21 cellular contexts compared by ENCODE assay signal in the genomic region with DNA sequence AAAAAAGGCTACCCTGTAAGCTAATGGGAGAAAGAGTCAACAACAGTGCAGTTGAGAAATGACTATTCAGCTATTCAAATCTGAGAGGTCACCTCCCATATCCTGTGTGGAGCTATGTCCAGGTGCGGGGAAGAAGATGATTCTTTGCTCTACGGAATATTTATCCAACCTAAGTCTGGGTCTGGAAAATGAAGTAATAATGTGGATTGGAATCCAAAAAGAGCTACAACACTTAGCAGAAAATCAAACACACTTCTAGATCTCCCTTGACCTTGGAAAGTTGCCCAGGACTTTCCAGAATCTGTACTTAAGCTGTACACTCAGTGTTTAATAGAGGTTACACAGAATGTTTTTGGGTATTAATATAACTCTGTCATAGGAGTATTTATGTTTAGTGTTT.
DNase-seq lines count a peak whose midpoint lies in the region; ATAC-seq and TF ChIP-seq lines count a peak whose summit lies in the region.
"Had no signal": no experiment of that assay in that cellular context is flagged by ENCODE, and none has a peak within 500 bp of the region (broad histone marks: within the 10 kb centered on the region; RNA-seq: fewer than 3 reads in every experiment).

No MANE protein-coding gene starts in this region.

- H3K27me3 ChIP-seq in adrenal gland, result no peaks in the 10 kb centered on the region
- H3K27me3 ChIP-seq: colonic mucosa, ovary, sigmoid colon had no signal

- DNase-seq in HFF-Myc (ENCODE audit: extremely low read depth, low read depth) (peak; percentile 7), adrenal gland (peak in 5 of 7 donors; percentile 20 to 50 (median 43)), fibroblast of pulmonary artery (ENCODE audit: low read depth) (peak; percentile 54), renal cortical epithelial cell (ENCODE audit: low read depth) (peak; percentile 47), HEK293T (ENCODE audit: extremely low spot score) (no peak), ureter (ENCODE audit: low spot score) (no peak), activated gamma-delta T cell treated with Interleukin-2 at 50 U/mL for 16 hours (no peak)
- DNase-seq: activated CD4-positive, alpha-beta memory T cell treated with anti-CD3 and anti-CD28 coated beads for 36 hours; CD4-positive, alpha-beta memory T cell; colonic mucosa; hippocampal formation; mammary epithelial cell; naive B cell; NCI-H1105 treated with DMSO at 0.1 percent for 48 hours; NCI-H524; ovary; sigmoid colon had no signal

- H3K4me1 ChIP-seq in adrenal gland (replicated peaks in 1 of 2), result peaks cover 0 to 4% of the 10 kb centered on the region in 2 donors
- H3K4me1 ChIP-seq: colonic mucosa had no signal

- POLR2A ChIA-PET in HEK293T (lab: Yijun Ruan, JAX), result no interaction called here

- no peak for TF ChIP-seq CTCF in HFF-Myc (IDR thresholded peaks at IDR 0.05; ENCODE audit: low read depth, low read length, missing control alignments)
- no peak for TF ChIP-seq CTCF in adrenal gland (IDR thresholded peaks at IDR 0.05)
- no peak for TF ChIP-seq CTCF in fibroblast of pulmonary artery (IDR thresholded peaks at IDR 0.05; ENCODE audit: low read length, missing control alignments)

- TF ChIP-seq POLR2A in adrenal gland (IDR thresholded peaks at IDR 0.05) (no peak), GM18505 (IDR thresholded peaks at IDR 0.05; ENCODE audit: borderline replicate concordance, extremely low read depth, insufficient read depth, insufficient read length) (no peak)

- H3K9me3 ChIP-seq in adrenal gland (replicated peaks in 1 of 3), result no peaks in the 10 kb centered on the region
- H3K9me3 ChIP-seq: colonic mucosa, ovary, sigmoid colon, thoracic aorta had no signal

- CTCF ChIA-PET in HEK293T (lab: Yijun Ruan, JAX), result no interaction called here

- no peaks in the 10 kb centered on the region for H3K36me3 ChIP-seq in adrenal gland (replicated peaks in 1 of 2)
- H3K36me3 ChIP-seq: colonic mucosa, ovary, sigmoid colon, thoracic aorta had no signal

- intact Hi-C loops in adrenal gland (cut with DNase I), result no loop called here

- 77 to 89% (median 88%) methylated on average over 2 of the region's 2 CpGs for WGBS in adrenal gland, 4 donors

- H3K4me3 ChIP-seq in HFF-Myc (replicated peaks; ENCODE audit: low read depth, low read length) (no peak overlapping the region), adrenal gland (no peak overlapping the region), fibroblast of pulmonary artery (replicated peaks; ENCODE audit: low read depth, low read length) (no peak overlapping the region)
- H3K4me3 ChIP-seq: colonic mucosa, ovary, sigmoid colon, SK-N-MC, thoracic aorta had no signal

- no peak overlapping the region for H3K27ac ChIP-seq in adrenal gland
- H3K27ac ChIP-seq: colonic mucosa, ovary, sigmoid colon, SK-N-MC, thoracic aorta had no signal

- ATAC-seq in GM18505 (IDR thresholded peaks at IDR 0.05; ENCODE audit: unreplicated experiment), result no peak
- ATAC-seq: stimulated activated effector memory CD8-positive, alpha-beta T cell treated with anti-CD3 and anti-CD28 coated beads, Interleukin-12 subunit alpha, Interleukin-12 subunit beta, amount 100 ng/mL, for 72 hours had no signal

TF ChIP-seq in HEK293T, 16 proteins besides CTCF, POLR2A, EP300 and RAD21:
- TF ChIP-seq LEF1 (IDR thresholded peaks at IDR 0.05; ENCODE audit: borderline replicate concordance) (no peak), NFRKB (IDR thresholded peaks at IDR 0.05) (no peak), ELF4 (IDR thresholded peaks at IDR 0.05) (no peak), ARNT (IDR thresholded peaks at IDR 0.05) (no peak), SUZ12 (IDR thresholded peaks at IDR 0.05) (no peak), TARDBP (IDR thresholded peaks at IDR 0.05) (no peak), HDGF (IDR thresholded peaks at IDR 0.05; ENCODE audit: borderline replicate concordance) (no peak), FOXK2 (IDR thresholded peaks at IDR 0.05) (no peak), FOXM1 (IDR thresholded peaks at IDR 0.05; ENCODE audit: borderline replicate concordance) (no peak), FOXA1 (IDR thresholded peaks at IDR 0.05) (no peak), SP1 (IDR thresholded peaks at IDR 0.05) (no peak), L3MBTL2 (conservative IDR thresholded peaks at IDR 0.05) (no peak), BHLHE40 (IDR thresholded peaks at IDR 0.05; ENCODE audit: borderline replicate concordance) (no peak), ZNF384 (IDR thresholded peaks at IDR 0.05) (no peak), CTBP1 (IDR thresholded peaks at IDR 0.05; ENCODE audit: borderline replicate concordance) (no peak)
- TF ChIP-seq, protein P1, sequence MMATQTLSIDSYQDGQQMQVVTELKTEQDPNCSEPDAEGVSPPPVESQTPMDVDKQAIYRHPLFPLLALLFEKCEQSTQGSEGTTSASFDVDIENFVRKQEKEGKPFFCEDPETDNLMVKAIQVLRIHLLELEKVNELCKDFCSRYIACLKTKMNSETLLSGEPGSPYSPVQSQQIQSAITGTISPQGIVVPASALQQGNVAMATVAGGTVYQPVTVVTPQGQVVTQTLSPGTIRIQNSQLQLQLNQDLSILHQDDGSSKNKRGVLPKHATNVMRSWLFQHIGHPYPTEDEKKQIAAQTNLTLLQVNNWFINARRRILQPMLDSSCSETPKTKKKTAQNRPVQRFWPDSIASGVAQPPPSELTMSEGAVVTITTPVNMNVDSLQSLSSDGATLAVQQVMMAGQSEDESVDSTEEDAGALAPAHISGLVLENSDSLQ (IDR thresholded peaks at IDR 0.05), result no peak

Comparison
In these comparisons a context has a peak if more than half of its experiments do, and no peak if none do; other contexts are left out.
1. DNase-seq: peak in HFF-Myc (single experiment), adrenal gland (5 of 7), fibroblast of pulmonary artery (single experiment) and renal cortical epithelial cell (single experiment); none in HEK293T (single experiment), ureter (single experiment) and activated gamma-delta T cell treated with Interleukin-2 at 50 U/mL for 16 hours (single experiment).